ENCODE assay signal across 2 cellular contexts in the genomic region with DNA sequence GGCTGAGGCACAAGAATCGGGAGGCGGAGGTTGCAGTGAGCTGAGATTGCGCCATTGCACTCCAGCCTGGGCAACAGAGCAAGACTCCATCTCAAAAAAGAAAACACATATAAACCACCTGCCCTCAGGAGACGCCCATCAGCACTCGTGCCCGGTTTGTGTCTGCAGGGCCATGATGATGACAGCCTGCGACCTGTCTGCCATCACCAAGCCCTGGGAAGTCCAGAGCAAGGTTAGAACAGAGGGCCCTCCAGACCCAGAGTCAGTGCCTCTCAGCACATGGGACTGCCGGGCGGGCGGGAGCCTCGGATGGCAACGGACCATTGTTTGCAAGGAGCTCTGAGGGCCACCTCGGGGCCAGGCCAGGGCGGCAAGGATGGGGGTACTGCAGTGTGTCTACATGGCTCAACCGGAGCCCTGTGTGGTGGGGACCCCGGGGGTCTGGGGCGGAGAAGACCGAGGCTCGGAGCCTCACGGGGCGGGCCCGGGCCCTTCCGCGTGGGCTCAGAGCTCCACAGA.
A peak's percentile ranks its signal among the peaks of the same experiment; 100 is the strongest.
TF ChIP-seq lines count a peak whose summit lies in the region.

No MANE protein-coding gene starts in this region.

TF ChIP-seq in GM23338, 12 proteins besides CTCF, POLR2A, EP300 and RAD21:
- TF ChIP-seq ZNF114 (CRISPR knock-in tag; IDR thresholded peaks at IDR 0.05) (no peak), EZH2 (IDR thresholded peaks at IDR 0.05; ENCODE audit: low read depth, unreplicated experiment) (no peak), JUNB (IDR thresholded peaks at IDR 0.05; ENCODE audit: unreplicated experiment) (no peak)
TF ChIP-seq in GM23338: peak in this region for 0.

TF ChIP-seq in K562, 482 proteins besides CTCF, POLR2A, EP300 and RAD21:
- 0 out of 2 replicates have a peak, but pooled peaks have one; percentile 19 for TF ChIP-seq CEBPB (tag; IDR thresholded peaks at IDR 0.05)
- no peak for TF ChIP-seq FOXP1 (CRISPR knock-in tag; IDR thresholded peaks at IDR 0.05)
- no peak for TF ChIP-seq ZBTB26 (CRISPR knock-in tag; IDR thresholded peaks at IDR 0.05)
- peak; percentile 49 for TF ChIP-seq ZNF121 (CRISPR knock-in tag; conservative IDR thresholded peaks at IDR 0.05)
- TF ChIP-seq ZZZ3 (IDR thresholded peaks at IDR 0.05), result no peak
- TF ChIP-seq, protein P1, sequence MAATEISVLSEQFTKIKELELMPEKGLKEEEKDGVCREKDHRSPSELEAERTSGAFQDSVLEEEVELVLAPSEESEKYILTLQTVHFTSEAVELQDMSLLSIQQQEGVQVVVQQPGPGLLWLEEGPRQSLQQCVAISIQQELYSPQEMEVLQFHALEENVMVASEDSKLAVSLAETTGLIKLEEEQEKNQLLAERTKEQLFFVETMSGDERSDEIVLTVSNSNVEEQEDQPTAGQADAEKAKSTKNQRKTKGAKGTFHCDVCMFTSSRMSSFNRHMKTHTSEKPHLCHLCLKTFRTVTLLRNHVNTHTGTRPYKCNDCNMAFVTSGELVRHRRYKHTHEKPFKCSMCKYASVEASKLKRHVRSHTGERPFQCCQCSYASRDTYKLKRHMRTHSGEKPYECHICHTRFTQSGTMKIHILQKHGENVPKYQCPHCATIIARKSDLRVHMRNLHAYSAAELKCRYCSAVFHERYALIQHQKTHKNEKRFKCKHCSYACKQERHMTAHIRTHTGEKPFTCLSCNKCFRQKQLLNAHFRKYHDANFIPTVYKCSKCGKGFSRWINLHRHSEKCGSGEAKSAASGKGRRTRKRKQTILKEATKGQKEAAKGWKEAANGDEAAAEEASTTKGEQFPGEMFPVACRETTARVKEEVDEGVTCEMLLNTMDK (IDR thresholded peaks at IDR 0.05; ENCODE audit: borderline replicate concordance, insufficient read depth, low read depth, low read length, poor library complexity, severe bottlenecking), result no peak
- TF ChIP-seq HSF4 (CRISPR knock-in tag; IDR thresholded peaks at IDR 0.05; ENCODE audit: borderline replicate concordance), result no peak
- TF ChIP-seq CHD4 (IDR thresholded peaks at IDR 0.05; ENCODE audit: insufficient read depth, insufficient replicate concordance, low read depth, low read length, poor library complexity, severe bottlenecking), result no peak
- no peak for TF ChIP-seq MEF2A (IDR thresholded peaks at IDR 0.05; ENCODE audit: control insufficient read depth, low read depth, low read length)
TF ChIP-seq in K562: peak in this region for 2.
